In the genomic region with DNA sequence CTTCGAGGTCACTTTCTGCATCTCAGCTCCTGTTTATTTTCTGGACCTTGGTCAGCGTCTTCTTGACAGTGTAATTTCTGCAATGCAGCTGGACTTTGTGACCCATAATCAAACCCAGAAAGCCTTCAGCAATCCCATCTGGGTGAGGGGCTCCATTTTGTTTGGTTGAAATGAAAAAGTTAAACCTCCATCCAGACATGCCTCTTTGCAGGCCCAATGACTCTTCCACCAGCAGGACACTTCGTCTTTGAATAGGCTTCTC, we compare ENCODE assay signal across 20 cellular contexts. TPM values are rescaled to one million over a fixed set of nuclear protein-coding genes. Genes with fewer than 3 reads are reported as not detected.
A peak's percentile ranks its signal among the peaks of the same experiment; 100 is the strongest.
DNase-seq lines count a peak whose midpoint lies in the region; ATAC-seq, FAIRE-seq and TF ChIP-seq lines count a peak whose summit lies in the region.
"Had no signal": no experiment of that assay in that cellular context is flagged by ENCODE, and none has a peak within 500 bp of the region (broad histone marks: within the 10 kb centered on the region; RNA-seq: fewer than 3 reads in every experiment).

No MANE protein-coding gene starts in this region.

- 71% methylated on average over 3 of the region's 3 CpGs for WGBS in SK-N-SH (ENCODE audit: low lambda C conversion rate)

- H3K4me1 ChIP-seq in SK-N-SH (ENCODE audit: control insufficient read depth in 1 of 2, insufficient read depth in 2 of 2, low read depth in 1 of 2, low read length in 1 of 2), result peaks cover 0 to 4% of the 10 kb centered on the region in 2 experiments; a peak in 1 of 4 replicates
- H3K4me1 ChIP-seq in naive thymus-derived CD4-positive, alpha-beta T cell (ENCODE audit: control insufficient read depth in 2 of 2, insufficient read depth in 2 of 2, low read length in 2 of 2), result peaks cover 0 to 8% of the 10 kb centered on the region in 2 donors

- no peak for TF ChIP-seq CTCF in SK-N-SH (IDR thresholded peaks at IDR 0.05)

- POLR2A ChIA-PET in SK-N-SH (lab: Yijun Ruan, JAX), result no interaction called here
- POLR2A ChIA-PET in naive thymus-derived CD4-positive, alpha-beta T cell (lab: Charles Lee), result interaction anchor here (0.8 kb wide), 1 partner anchor 8 kb away, joined by 3 read pairs; no protein-coding TSS in a partner anchor

- H3K36me3 ChIP-seq in SK-N-SH (replicated peaks in 1 of 2; ENCODE audit: control insufficient read depth in 1 of 2, insufficient read depth in 2 of 2, low read length in 1 of 2), result no peaks in the 10 kb centered on the region
- H3K36me3 ChIP-seq in naive thymus-derived CD4-positive, alpha-beta T cell (ENCODE audit: control insufficient read depth in 2 of 3, insufficient read depth in 3 of 3, low read length in 3 of 3), result peaks cover 0 to 31% (median 0%) of the 10 kb centered on the region in 3 experiments

- TF ChIP-seq RAD21 in SK-N-SH (IDR thresholded peaks at IDR 0.05; ENCODE audit: low read length), result no peak

- no peaks in the 10 kb centered on the region for H3K79me2 ChIP-seq in SK-N-SH (ENCODE audit: insufficient read depth)

- CTCF ChIA-PET in SK-N-SH (lab: Yijun Ruan, JAX), result no interaction called here
- CTCF ChIA-PET in naive thymus-derived CD4-positive, alpha-beta T cell (lab: Charles Lee), result no interaction called here

- no peaks in the 10 kb centered on the region for H3K27me3 ChIP-seq in SK-N-SH (ENCODE audit: insufficient read depth)
- no peaks in the 10 kb centered on the region for H3K27me3 ChIP-seq in naive thymus-derived CD4-positive, alpha-beta T cell (ENCODE audit: control insufficient read depth in 2 of 2, insufficient read depth in 2 of 2, low read length in 2 of 2)

- peak overlapping the region; percentile 46 for H3K27ac Mint-ChIP-seq in central memory CD8-positive, alpha-beta T cell (ENCODE audit: low read depth)
- peak overlapping the region; percentile 58 to 71 for H3K27ac Mint-ChIP-seq in natural killer cell treated with Interleukin-12 subunit alpha and Interleukin-12 subunit beta and Interleukin-15 and Interleukin-18, amount 100 ng/mL, for 72 hours
- no peak overlapping the region for H3K27ac Mint-ChIP-seq in naive thymus-derived CD4-positive, alpha-beta T cell
- H3K27ac Mint-ChIP-seq: CD4-positive, CD25-positive, alpha-beta regulatory T cell had no signal

- intact Hi-C loops in naive thymus-derived CD4-positive, alpha-beta T cell (cut with micrococcal nuclease), result no loop called here

- H3K4me2 ChIP-seq in SK-N-SH, result no peak overlapping the region
- H3K4me2 ChIP-seq: KMS-11 had no signal

- no peaks in the 10 kb centered on the region for H3K9me3 ChIP-seq in SK-N-SH
- no peaks in the 10 kb centered on the region for H3K9me3 ChIP-seq in naive thymus-derived CD4-positive, alpha-beta T cell (ENCODE audit: control insufficient read depth in 2 of 3, low read length in 3 of 3)

- no peak overlapping the region for H3K4me3 ChIP-seq in SK-N-SH (ENCODE audit: low read depth in 2 of 2, low read length in 1 of 2)
- H3K4me3 ChIP-seq in naive thymus-derived CD4-positive, alpha-beta T cell (ENCODE audit: low read length), result no peak overlapping the region

- H3K9me2 ChIP-seq in SK-N-SH, result no peaks in the 10 kb centered on the region

- H3K4me1 Mint-ChIP-seq in central memory CD8-positive, alpha-beta T cell, result peaks cover 36% of the 10 kb centered on the region
- peaks cover 52 to 61% of the 10 kb centered on the region in 2 donors for H3K4me1 Mint-ChIP-seq in natural killer cell treated with Interleukin-12 subunit alpha and Interleukin-12 subunit beta and Interleukin-15 and Interleukin-18, amount 100 ng/mL, for 72 hours (ENCODE audit: low read depth in 2 of 2)
- H3K4me1 Mint-ChIP-seq in naive thymus-derived CD4-positive, alpha-beta T cell, result peaks cover 0 to 14% (median 10%) of the 10 kb centered on the region in 7 donors
- H3K4me1 Mint-ChIP-seq: B cell had no signal

- ATAC-seq in SK-N-SH treated with all-trans-retinoic acid at 6 μM for 48 hours, result no peak
- no peak for ATAC-seq in central memory CD8-positive, alpha-beta T cell (replicated peaks; ENCODE audit: extremely low read depth, poor library complexity, severe bottlenecking)
- ATAC-seq in natural killer cell treated with Interleukin-12 subunit alpha and Interleukin-12 subunit beta and Interleukin-15 and Interleukin-18, amount 100 ng/mL, for 72 hours, result no peak
- ATAC-seq in naive thymus-derived CD4-positive, alpha-beta T cell, result no peak
- ATAC-seq: Panc1, Right ventricle myocardium inferior had no signal

- no peak overlapping the region for H3K9ac ChIP-seq in SK-N-SH
- H3K9ac ChIP-seq: KMS-11 had no signal

- no peak overlapping the region for H3K4me3 Mint-ChIP-seq in central memory CD8-positive, alpha-beta T cell
- peak overlapping the region; percentile 63 for H3K4me3 Mint-ChIP-seq in natural killer cell treated with Interleukin-12 subunit alpha and Interleukin-12 subunit beta and Interleukin-15 and Interleukin-18, amount 100 ng/mL, for 72 hours
- H3K4me3 Mint-ChIP-seq in naive thymus-derived CD4-positive, alpha-beta T cell, result no peak overlapping the region
- H3K4me3 Mint-ChIP-seq: B cell; CD4-positive, CD25-positive, alpha-beta regulatory T cell had no signal

- peak overlapping the region in 1 of 2 experiments; percentile 16; a peak in 1 of 4 replicates for H3K27ac ChIP-seq in SK-N-SH (ENCODE audit: low read depth in 2 of 2, low read length in 1 of 2)
- no peak overlapping the region for H3K27ac ChIP-seq in naive thymus-derived CD4-positive, alpha-beta T cell (ENCODE audit: low read depth, low read length)
- H3K27ac ChIP-seq: 22Rv1, KMS-11 had no signal

- H3F3A ChIP-seq in SK-N-SH (replicated peaks; ENCODE audit: insufficient read depth), result no peaks in the 10 kb centered on the region

- TF ChIP-seq EP300 in SK-N-SH (IDR thresholded peaks at IDR 0.05; ENCODE audit: borderline replicate concordance in 1 of 2, low read depth in 1 of 2, low read length in 1 of 2), result no peak

- H3K9me3 Mint-ChIP-seq in central memory CD8-positive, alpha-beta T cell, result no peaks in the 10 kb centered on the region
- peaks cover 7% of the 10 kb centered on the region for H3K9me3 Mint-ChIP-seq in natural killer cell treated with Interleukin-12 subunit alpha and Interleukin-12 subunit beta and Interleukin-15 and Interleukin-18, amount 100 ng/mL, for 72 hours
- peaks cover 0 to 21% (median 4%) of the 10 kb centered on the region in 11 donors for H3K9me3 Mint-ChIP-seq in naive thymus-derived CD4-positive, alpha-beta T cell

- peaks cover 8% of the 10 kb centered on the region for H3K36me3 Mint-ChIP-seq in central memory CD8-positive, alpha-beta T cell (ENCODE audit: insufficient read depth)
- H3K36me3 Mint-ChIP-seq in natural killer cell treated with Interleukin-12 subunit alpha and Interleukin-12 subunit beta and Interleukin-15 and Interleukin-18, amount 100 ng/mL, for 72 hours, result peaks cover 31% of the 10 kb centered on the region
- peaks cover 27 to 91% (median 73%) of the 10 kb centered on the region in 5 donors for H3K36me3 Mint-ChIP-seq in naive thymus-derived CD4-positive, alpha-beta T cell

- FAIRE-seq in GM19239 (lab: Jason Lieb, UNC), result peak; percentile 21

- no peaks in the 10 kb centered on the region for H4K20me1 ChIP-seq in SK-N-SH (ENCODE audit: insufficient read depth)

- H2AFZ ChIP-seq in SK-N-SH (ENCODE audit: low read depth), result no peak overlapping the region

- no peaks in the 10 kb centered on the region for H3K27me3 Mint-ChIP-seq in central memory CD8-positive, alpha-beta T cell
- H3K27me3 Mint-ChIP-seq in natural killer cell treated with Interleukin-12 subunit alpha and Interleukin-12 subunit beta and Interleukin-15 and Interleukin-18, amount 100 ng/mL, for 72 hours, result no peaks in the 10 kb centered on the region
- no peaks in the 10 kb centered on the region for H3K27me3 Mint-ChIP-seq in naive thymus-derived CD4-positive, alpha-beta T cell
- H3K27me3 Mint-ChIP-seq: B cell; CD4-positive, CD25-positive, alpha-beta regulatory T cell had no signal

- no peak for DNase-seq in SK-N-SH
- no peak for DNase-seq in GM19239 (ENCODE audit: insufficient read length, low spot score)
- DNase-seq in central memory CD8-positive, alpha-beta T cell (ENCODE audit: low spot score in 2 of 2), result no peak
- DNase-seq in natural killer cell treated with Interleukin-12 subunit alpha and Interleukin-12 subunit beta and Interleukin-15 and Interleukin-18, amount 100 ng/mL, for 72 hours (ENCODE audit: low spot score), result no peak
- DNase-seq in naive thymus-derived CD4-positive, alpha-beta T cell, result no peak
- DNase-seq in NCI-H1092 (lab: John Stamatoyannopoulos, UW), result no peak
- DNase-seq in RKO (ENCODE audit: low spot score), result no peak
- DNase-seq: Calu3; CD4-positive, CD25-positive, alpha-beta regulatory T cell; DMS53; HCEC 1CT; NCI-H1048; NCI-H1694; NCI-H510A treated with DMSO at 0.1 percent for 48 hours had no signal

TF ChIP-seq in SK-N-SH treated with all-trans-retinoic acid at 6 μM for 48 hours, 23 proteins besides CTCF, POLR2A, EP300 and RAD21 (continues in another document):
- TF ChIP-seq, protein P1, sequence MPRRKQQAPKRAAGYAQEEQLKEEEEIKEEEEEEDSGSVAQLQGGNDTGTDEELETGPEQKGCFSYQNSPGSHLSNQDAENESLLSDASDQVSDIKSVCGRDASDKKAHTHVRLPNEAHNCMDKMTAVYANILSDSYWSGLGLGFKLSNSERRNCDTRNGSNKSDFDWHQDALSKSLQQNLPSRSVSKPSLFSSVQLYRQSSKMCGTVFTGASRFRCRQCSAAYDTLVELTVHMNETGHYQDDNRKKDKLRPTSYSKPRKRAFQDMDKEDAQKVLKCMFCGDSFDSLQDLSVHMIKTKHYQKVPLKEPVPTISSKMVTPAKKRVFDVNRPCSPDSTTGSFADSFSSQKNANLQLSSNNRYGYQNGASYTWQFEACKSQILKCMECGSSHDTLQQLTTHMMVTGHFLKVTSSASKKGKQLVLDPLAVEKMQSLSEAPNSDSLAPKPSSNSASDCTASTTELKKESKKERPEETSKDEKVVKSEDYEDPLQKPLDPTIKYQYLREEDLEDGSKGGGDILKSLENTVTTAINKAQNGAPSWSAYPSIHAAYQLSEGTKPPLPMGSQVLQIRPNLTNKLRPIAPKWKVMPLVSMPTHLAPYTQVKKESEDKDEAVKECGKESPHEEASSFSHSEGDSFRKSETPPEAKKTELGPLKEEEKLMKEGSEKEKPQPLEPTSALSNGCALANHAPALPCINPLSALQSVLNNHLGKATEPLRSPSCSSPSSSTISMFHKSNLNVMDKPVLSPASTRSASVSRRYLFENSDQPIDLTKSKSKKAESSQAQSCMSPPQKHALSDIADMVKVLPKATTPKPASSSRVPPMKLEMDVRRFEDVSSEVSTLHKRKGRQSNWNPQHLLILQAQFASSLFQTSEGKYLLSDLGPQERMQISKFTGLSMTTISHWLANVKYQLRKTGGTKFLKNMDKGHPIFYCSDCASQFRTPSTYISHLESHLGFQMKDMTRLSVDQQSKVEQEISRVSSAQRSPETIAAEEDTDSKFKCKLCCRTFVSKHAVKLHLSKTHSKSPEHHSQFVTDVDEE (CRISPR knock-in tag; IDR thresholded peaks at IDR 0.05), result no peak
- no peak for TF ChIP-seq OSR1 (CRISPR knock-in tag; IDR thresholded peaks at IDR 0.05)
- no peak for TF ChIP-seq CSDC2 (CRISPR knock-in tag; IDR thresholded peaks at IDR 0.05)

RNA-seq across cellular contexts. Expression of gene NEDD9, which starts 59.8 kb away (rescaled TPM):
- polyA plus RNA-seq in SK-N-SH (2012; rRNA removed), result 7.4 and 9.9 TPM in 2 replicates
- polyA plus RNA-seq in SK-N-SH (2012; cell fraction: cytosol; rRNA removed), result 6.1 and 6.8 TPM in 2 replicates
- 12.2 and 22.1 TPM in 2 replicates for polyA plus RNA-seq in SK-N-SH (2012; cell fraction: nucleus; rRNA removed)
- total RNA-seq in natural killer cell treated with Interleukin-12 subunit alpha and Interleukin-12 subunit beta and Interleukin-15 and Interleukin-18, amount 100 ng/mL, for 72 hours, result 10 to 100 TPM; 59.9 to 81.3 TPM
- 10 to 100 TPM; 29.4 to 62.9 (median 40.2) TPM for total RNA-seq in naive thymus-derived CD4-positive, alpha-beta T cell
- polyA plus RNA-seq in naive thymus-derived CD4-positive, alpha-beta T cell, result 10 to 100 TPM; 14.2 to 30.7 TPM

Comparison
In these comparisons a context has a peak if more than half of its experiments do, and no peak if none do; other contexts are left out.
1. H3K27ac Mint-ChIP-seq: peak in central memory CD8-positive, alpha-beta T cell (single experiment) and natural killer cell treated with Interleukin-12 subunit alpha and Interleukin-12 subunit beta and Interleukin-15 and Interleukin-18, amount 100 ng/mL, for 72 hours (2 of 2); none in naive thymus-derived CD4-positive, alpha-beta T cell (0 of 9).